In genomic region chr1:67537647-67538018, GRCh38 we compare ENCODE assay signal across 1 cellular context.
TF ChIP-seq lines count a peak whose summit lies in the region.

No MANE protein-coding gene starts in this region.

TF ChIP-seq in liver, 16 proteins besides CTCF, POLR2A, EP300 and RAD21 (continued from another document):
- no peak for TF ChIP-seq REST (IDR thresholded peaks at IDR 0.05)
- TF ChIP-seq FOXA1 (IDR thresholded peaks at IDR 0.05): no peak
- TF ChIP-seq ZBTB33 (IDR thresholded peaks at IDR 0.05): no peak
- TF ChIP-seq GABPA (IDR thresholded peaks at IDR 0.05 in 1 of 2, conservative IDR thresholded peaks at IDR 0.05 in 1 of 2): no peak
